21 cellular contexts compared by ENCODE assay signal in genomic region chr4:105129286-105129685, GRCh38.
"Had no signal": no experiment of that assay in that cellular context is flagged by ENCODE, and none has a peak within 500 bp of the region (broad histone marks: within the 10 kb centered on the region; RNA-seq: fewer than 3 reads in every experiment).

No MANE protein-coding gene starts in this region.

- H3K27ac Mint-ChIP-seq: activated CD4-positive, alpha-beta memory T cell treated with anti-CD3 and anti-CD28 coated beads, Interleukin-2, amount 10 ng/mL, durations not matched to agents 7 days and 5 days; activated CD4-positive, alpha-beta T cell treated with anti-CD3 and anti-CD28 coated beads for 36 hours; activated naive CD4-positive, alpha-beta T cell treated with anti-CD3 and anti-CD28 coated beads for 36 hours; activated naive CD8-positive, alpha-beta T cell; activated T-helper 17 cell treated with anti-CD3 and anti-CD28 coated beads, Interleukin-2, amount 50 U/mL, for 72 hours had no signal

- H3K4me1 ChIP-seq: SJCRH30 had no signal

- H3K4me1 Mint-ChIP-seq: activated CD4-positive, alpha-beta memory T cell treated with anti-CD3 and anti-CD28 coated beads, Interleukin-2, amount 10 ng/mL, durations not matched to agents 7 days and 5 days; activated CD4-positive, alpha-beta T cell treated with anti-CD3 and anti-CD28 coated beads for 36 hours; activated T-helper 17 cell treated with anti-CD3 and anti-CD28 coated beads, Interleukin-2, amount 50 U/mL, for 72 hours had no signal

- H3K36me3 Mint-ChIP-seq: activated naive CD8-positive, alpha-beta T cell had no signal

- H3K9ac ChIP-seq: SK-N-SH had no signal

- H3K9me3 Mint-ChIP-seq: activated CD4-positive, alpha-beta memory T cell treated with anti-CD3 and anti-CD28 coated beads, Interleukin-2, amount 10 ng/mL, durations not matched to agents 7 days and 5 days; activated naive CD4-positive, alpha-beta T cell treated with anti-CD3 and anti-CD28 coated beads for 36 hours; activated T-helper 17 cell treated with anti-CD3 and anti-CD28 coated beads, Interleukin-2, amount 50 U/mL, for 72 hours had no signal

- H3K4me3 ChIP-seq: cardiac muscle cell, SJCRH30 had no signal

- H3K4me2 ChIP-seq: SK-N-SH had no signal

- H3K27me3 Mint-ChIP-seq: activated CD4-positive, alpha-beta T cell treated with anti-CD3 and anti-CD28 coated beads for 36 hours; activated naive CD8-positive, alpha-beta T cell; activated T-helper 17 cell treated with anti-CD3 and anti-CD28 coated beads, Interleukin-2, amount 50 U/mL, for 72 hours had no signal

- H3K27ac ChIP-seq: brain microvascular endothelial cell, cardiac muscle cell, SJCRH30, WERI-Rb-1 had no signal

- H3K36me3 ChIP-seq: brain microvascular endothelial cell, cardiac muscle cell, SJCRH30, WERI-Rb-1 had no signal

- H3K27me3 ChIP-seq: brain microvascular endothelial cell, cardiac muscle cell, SJCRH30 had no signal

- ATAC-seq: activated CD4-positive, alpha-beta T cell treated with anti-CD3 and anti-CD28 coated beads for 36 hours; activated T-helper 17 cell treated with anti-CD3 and anti-CD28 coated beads, Interleukin-2, amount 50 U/mL, for 72 hours had no signal

- H3K4me3 Mint-ChIP-seq: activated CD4-positive, alpha-beta memory T cell treated with anti-CD3 and anti-CD28 coated beads, Interleukin-2, amount 10 ng/mL, durations not matched to agents 7 days and 5 days; activated CD4-positive, alpha-beta T cell treated with anti-CD3 and anti-CD28 coated beads for 36 hours; activated naive CD4-positive, alpha-beta T cell treated with anti-CD3 and anti-CD28 coated beads for 36 hours; activated naive CD8-positive, alpha-beta T cell; activated T-helper 17 cell treated with anti-CD3 and anti-CD28 coated beads, Interleukin-2, amount 50 U/mL, for 72 hours had no signal

- H3K9me3 ChIP-seq: SJCRH30, SK-N-SH had no signal

- DNase-seq: activated CD4-positive, alpha-beta memory T cell treated with anti-CD3 and anti-CD28 coated beads, Interleukin-2, amount 10 ng/mL, durations not matched to agents 7 days and 5 days; activated CD4-positive, alpha-beta T cell treated with anti-CD3 and anti-CD28 coated beads for 36 hours; activated CD4-positive, alpha-beta T cell treated with anti-CD3 and anti-CD28 coated beads, Interleukin-2, amount 50 U/mL, for 1 hour; activated gamma-delta T cell; activated naive CD4-positive, alpha-beta T cell treated with anti-CD3 and anti-CD28 coated beads for 36 hours; activated T-cell treated with anti-CD3 and anti-CD28 coated beads for 4 hours; activated T-cell treated with anti-CD3 and anti-CD28 coated beads, Interleukin-2, amount 50 U/mL, for 48 hours; brain microvascular endothelial cell; KG1; NCI-H1048; NCI-H1930; NCI-H2171; NCI-H2227 treated with DMSO at 0.1 percent for 48 hours; NCI-H526; SJCRH30; SK-N-SH; T-helper 1 cell; WERI-Rb-1 had no signal
